In the genomic region with DNA sequence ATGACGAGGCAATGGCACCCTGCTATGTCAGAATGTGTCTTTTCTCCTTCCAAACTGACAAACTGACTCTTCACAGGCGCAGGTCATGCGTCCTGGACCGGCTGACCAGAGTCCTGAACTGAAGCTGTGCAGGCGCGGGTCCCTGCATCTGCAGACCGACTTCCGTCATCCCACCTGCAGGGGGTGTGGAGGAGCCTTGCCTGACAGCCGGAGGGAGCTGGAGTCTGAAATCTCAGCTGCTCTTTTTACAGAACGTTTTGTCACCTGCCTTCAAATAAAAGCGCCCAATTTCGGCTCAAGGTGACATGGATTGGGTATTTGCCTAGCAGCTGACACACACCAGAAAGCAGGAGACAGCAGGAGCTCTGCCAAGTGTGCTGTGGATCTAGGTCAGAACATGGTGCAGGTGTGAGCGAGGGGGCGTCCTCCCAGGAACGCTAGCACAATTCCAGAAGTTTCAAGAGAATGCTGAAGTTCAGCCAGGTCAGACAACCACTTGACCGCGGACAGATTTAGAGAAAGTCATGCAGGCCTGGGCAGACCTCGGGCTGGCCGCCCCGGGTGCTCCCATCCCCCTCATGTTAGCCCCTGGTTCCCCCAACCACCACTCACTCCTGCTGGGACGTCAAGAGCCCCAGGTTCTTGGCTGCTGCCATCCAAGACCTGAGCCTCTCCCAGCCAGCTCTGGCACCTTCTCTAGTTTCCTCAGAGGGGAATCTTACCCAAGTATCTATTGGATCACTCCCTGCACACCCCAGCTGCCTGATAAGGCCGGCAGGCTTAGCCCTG, we compare ENCODE assay signal across 9 cellular contexts. TPM values are rescaled to one million over a fixed set of nuclear protein-coding genes. Genes with fewer than 3 reads are reported as not detected.
A peak's percentile ranks its signal among the peaks of the same experiment; 100 is the strongest.
DNase-seq lines count a peak whose midpoint lies in the region; ATAC-seq, FAIRE-seq and TF ChIP-seq lines count a peak whose summit lies in the region.
"Had no signal": no experiment of that assay in that cellular context is flagged by ENCODE, and none has a peak within 500 bp of the region (broad histone marks: within the 10 kb centered on the region; RNA-seq: fewer than 3 reads in every experiment).

No MANE protein-coding gene starts in this region.

- no peaks in the 10 kb centered on the region for H3K79me2 ChIP-seq in neural cell (replicated peaks; ENCODE audit: insufficient read depth, low read length)

- no peaks in the 10 kb centered on the region for H3K36me3 ChIP-seq in neural cell (ENCODE audit: insufficient read depth, low read length)

- H3K4me2 ChIP-seq in neural cell (ENCODE audit: low read length), result no peak overlapping the region

- no peaks in the 10 kb centered on the region for H4K20me1 ChIP-seq in neural cell (ENCODE audit: insufficient read depth)

- intact Hi-C loops in dorsolateral prefrontal cortex (cut with DNase I), result no loop called here

- peak overlapping the region in 44 of 59 donors; percentile 6 to 88 (median 46) for H3K27ac ChIP-seq in dorsolateral prefrontal cortex
- no peak overlapping the region for H3K27ac ChIP-seq in neural cell (ENCODE audit: low read length)

- H3K9me2 ChIP-seq in neural cell (ENCODE audit: insufficient read depth, low read length), result no peaks in the 10 kb centered on the region

- H3K9me3 ChIP-seq in neural cell (ENCODE audit: low read length), result no peaks in the 10 kb centered on the region

- H3K27ac Mint-ChIP-seq in stimulated activated naive B cell treated with anti-CD40 and anti-IgM and Interleukin-4, amounts not matched to agents 10 μg/mL and 1 μg/mL and 100 μg/mL, for 72 hours, result no peak overlapping the region
- H3K27ac Mint-ChIP-seq: activated B cell treated with CpG ODN at 0.5 μM for 24 hours had no signal

- H3K27me3 Mint-ChIP-seq in stimulated activated naive B cell treated with anti-CD40 and anti-IgM and Interleukin-4, amounts not matched to agents 10 μg/mL and 1 μg/mL and 100 μg/mL, for 72 hours, result no peaks in the 10 kb centered on the region
- H3K27me3 Mint-ChIP-seq: activated B cell treated with CpG ODN at 0.5 μM for 24 hours had no signal

- peaks cover 44 to 71% of the 10 kb centered on the region in 2 donors for H3K4me1 Mint-ChIP-seq in stimulated activated naive B cell treated with anti-CD40 and anti-IgM and Interleukin-4, amounts not matched to agents 10 μg/mL and 1 μg/mL and 100 μg/mL, for 72 hours

- no peak overlapping the region for H3K4me3 ChIP-seq in dorsolateral prefrontal cortex
- H3K4me3 ChIP-seq in neural cell (ENCODE audit: low read length), result no peak overlapping the region

- ATAC-seq in GM21381 (IDR thresholded peaks at IDR 0.05; ENCODE audit: unreplicated experiment), result no peak
- ATAC-seq in stimulated activated naive B cell treated with anti-CD40 and anti-IgM and Interleukin-4, amounts not matched to agents 10 μg/mL and 1 μg/mL and 100 μg/mL, for 72 hours (replicated peaks), result no peak

- DNase-seq in D721Med (ENCODE audit: insufficient read length, low spot score), result no peak
- DNase-seq in NCI-H2081 treated with DMSO at 0.1 percent for 48 hours (lab: John Stamatoyannopoulos, UW), result peak; percentile 41
- peak in 4 of 10 donors; percentile 37 to 63 (median 51) for DNase-seq in dorsolateral prefrontal cortex
- DNase-seq in CD1c-positive myeloid dendritic cell (ENCODE audit: extremely low spot score), result no peak
- no peak for DNase-seq in stimulated activated naive B cell treated with anti-CD40 and anti-IgM and Interleukin-4, amounts not matched to agents 10 μg/mL and 1 μg/mL and 100 μg/mL, for 72 hours
- DNase-seq in GM19239 (ENCODE audit: insufficient read length, low spot score), result no peak
- DNase-seq: activated B cell treated with CpG ODN at 0.5 μM for 24 hours had no signal

- no peak overlapping the region for H3K9ac ChIP-seq in neural cell (ENCODE audit: low read length)

- H3F3A ChIP-seq in neural cell (ENCODE audit: insufficient read depth, low read length, poor library complexity, severe bottlenecking), result no peaks in the 10 kb centered on the region

- no peaks in the 10 kb centered on the region for H3K9me3 Mint-ChIP-seq in stimulated activated naive B cell treated with anti-CD40 and anti-IgM and Interleukin-4, amounts not matched to agents 10 μg/mL and 1 μg/mL and 100 μg/mL, for 72 hours
- H3K9me3 Mint-ChIP-seq: activated B cell treated with CpG ODN at 0.5 μM for 24 hours had no signal

- FAIRE-seq in D721Med (lab: Jason Lieb, UNC) (no peak), GM19239 (lab: Jason Lieb, UNC) (no peak)

- H3K4me3 Mint-ChIP-seq in stimulated activated naive B cell treated with anti-CD40 and anti-IgM and Interleukin-4, amounts not matched to agents 10 μg/mL and 1 μg/mL and 100 μg/mL, for 72 hours, result no peak overlapping the region
- H3K4me3 Mint-ChIP-seq: activated B cell treated with CpG ODN at 0.5 μM for 24 hours had no signal

- peaks cover 13 to 18% of the 10 kb centered on the region in 2 donors for H3K36me3 Mint-ChIP-seq in stimulated activated naive B cell treated with anti-CD40 and anti-IgM and Interleukin-4, amounts not matched to agents 10 μg/mL and 1 μg/mL and 100 μg/mL, for 72 hours

- H2AFZ ChIP-seq in neural cell (ENCODE audit: low read depth, low read length), result no peak overlapping the region

- TF ChIP-seq RAD21 in neural cell (conservative IDR thresholded peaks at IDR 0.05), result peak; percentile 47

- H3K27me3 ChIP-seq in dorsolateral prefrontal cortex (no peaks in the 10 kb centered on the region), neural cell (ENCODE audit: insufficient read depth, low read depth, low read length) (no peaks in the 10 kb centered on the region)

- TF ChIP-seq CTCF in D721Med (IDR thresholded peaks at IDR 0.05; ENCODE audit: insufficient read depth, missing control alignments) (peak; percentile 30), dorsolateral prefrontal cortex (IDR thresholded peaks at IDR 0.05 in 54 of 56, conservative IDR thresholded peaks at IDR 0.05 in 2 of 56; ENCODE audit: low read depth in 1 of 56, partially characterized antibody in 56 of 56) (peak in 26 of 56 donors; percentile 5 to 40 (median 23)), neural cell (IDR thresholded peaks at IDR 0.05; ENCODE audit: poor library complexity, severe bottlenecking) (peak; percentile 60)

- no peak for TF ChIP-seq EP300 in neural cell (conservative IDR thresholded peaks at IDR 0.05; ENCODE audit: poor library complexity, severe bottlenecking)

TF ChIP-seq in neural cell, 6 proteins besides CTCF, POLR2A, EP300 and RAD21:
- TF ChIP-seq SMC3 (conservative IDR thresholded peaks at IDR 0.05; ENCODE audit: poor library complexity) (peak; percentile 58), MXI1 (conservative IDR thresholded peaks at IDR 0.05; ENCODE audit: poor library complexity, severe bottlenecking) (no peak)

RNA-seq across cellular contexts. Expression of a gene that starts 32.8 kb away (rescaled TPM):
- total RNA-seq in dorsolateral prefrontal cortex, result 10 to 100 TPM in 119 of 120 experiments, 1 to 10 TPM in 1; 9.4 to 22.3 (median 15.4) TPM
- polyA plus RNA-seq in neural cell, result 7.2 and 8.8 TPM in 2 replicates
- 8.9 and 12.4 TPM in 2 replicates for polyA minus RNA-seq in neural cell

RNA-seq across cellular contexts. Expression of a gene that starts 51.1 kb away (rescaled TPM):
- 100 to 1,000 TPM in 1 of 120 experiments, 10 to 100 TPM in 118, 1 to 10 TPM in 1; 7.4 to 118 (median 26.3) TPM for total RNA-seq in dorsolateral prefrontal cortex
- polyA plus RNA-seq in neural cell, result 123 and 164 TPM in 2 replicates
- 47.0 and 53.0 TPM in 2 replicates for polyA minus RNA-seq in neural cell

RNA-seq across cellular contexts. Expression of a gene that starts 54.3 kb away (rescaled TPM):
- total RNA-seq in dorsolateral prefrontal cortex, result 100 to 1,000 TPM; 391 to 680 (median 539) TPM
- 183 and 205 TPM in 2 replicates for polyA plus RNA-seq in neural cell
- 161 and 196 TPM in 2 replicates for polyA minus RNA-seq in neural cell
